Comparison of ENCODE assay signal across 8 cellular contexts in genomic region chr5:136082390-136083193, GRCh38. TPM values are rescaled to one million over a fixed set of nuclear protein-coding genes. Genes with fewer than 3 reads are reported as not detected.
DNase-seq lines count a peak whose midpoint lies in the region; ATAC-seq, FAIRE-seq and TF ChIP-seq lines count a peak whose summit lies in the region.

No MANE protein-coding gene starts in this region.

- H3K4me3 Mint-ChIP-seq in activated T-helper 2 cell treated with anti-CD3 and anti-CD28 coated beads, Interferon-gamma antibody, Interleukin-2, Interleukin-4, amounts not matched to agents 10 μg/mL and 5 μg/mL and 100 μg/mL, durations not matched to agents 14 hours and 24 hours and 36 hours (ENCODE audit: low read depth) = no peak overlapping the region

- FAIRE-seq in RCC 7860 (lab: Jason Lieb, UNC) = peak; percentile 61

- no peaks in the 10 kb centered on the region for H3K9me3 Mint-ChIP-seq in activated T-helper 2 cell treated with anti-CD3 and anti-CD28 coated beads, Interferon-gamma antibody, Interleukin-2, Interleukin-4, amounts not matched to agents 10 μg/mL and 5 μg/mL and 100 μg/mL, durations not matched to agents 14 hours and 24 hours and 36 hours

- ATAC-seq in GM19351 (IDR thresholded peaks at IDR 0.05; ENCODE audit: unreplicated experiment) (peak; percentile 33), Right ventricle myocardium inferior (peak; percentile 49)

- TF ChIP-seq CTCF in AG10803 (conservative IDR thresholded peaks at IDR 0.05; ENCODE audit: low read length) (peak; percentile 89), retinal pigment epithelial cell (conservative IDR thresholded peaks at IDR 0.05; ENCODE audit: low read depth, low read length) (peak; percentile 94)

- intact Hi-C loops in activated T-helper 2 cell treated with anti-CD3 and anti-CD28 coated beads, Interferon-gamma antibody, Interleukin-2, Interleukin-4, amounts not matched to agents 10 μg/mL and 5 μg/mL and 100 μg/mL, durations not matched to agents 14 hours and 24 hours and 36 hours (cut with micrococcal nuclease) = loop anchor here (1.0 to 2.0 kb wide), 4 partner anchors 50 to 195 kb away; partner anchors contain the start of gene SMAD5
- intact Hi-C loops in Right ventricle myocardium inferior (cut with DNase I) = loop anchor here (1.0 to 5.0 kb wide), 4 partner anchors 55 to 195 kb away; partner anchors contain the start of gene TGFBI

- H3K4me1 Mint-ChIP-seq in activated T-helper 2 cell treated with anti-CD3 and anti-CD28 coated beads, Interferon-gamma antibody, Interleukin-2, Interleukin-4, amounts not matched to agents 10 μg/mL and 5 μg/mL and 100 μg/mL, durations not matched to agents 14 hours and 24 hours and 36 hours (ENCODE audit: low read depth) = peaks cover 13% of the 10 kb centered on the region

- peak; percentile 72 for DNase-seq in AG10803 (ENCODE audit: low read depth)
- peak; percentile 63 for DNase-seq in RCC 7860 (ENCODE audit: low spot score)
- DNase-seq in activated T-helper 2 cell treated with anti-CD3 and anti-CD28 coated beads, Interferon-gamma antibody, Interleukin-2, Interleukin-4, amounts not matched to agents 10 μg/mL and 5 μg/mL and 100 μg/mL, durations not matched to agents 14 hours and 24 hours and 36 hours (ENCODE audit: low spot score) = peak; percentile 24
- DNase-seq in Right ventricle myocardium inferior (ENCODE audit: missing footprints) = peak; percentile 89
- DNase-seq in retinal pigment epithelial cell (ENCODE audit: low read depth) = peak; percentile 30
- no peak for DNase-seq in NCI-H526 treated with DMSO at 0.1 percent for 48 hours (lab: John Stamatoyannopoulos, UW)
- no peak for DNase-seq in cerebellar nuclear complex (lab: John Stamatoyannopoulos, UW)

- H3K36me3 Mint-ChIP-seq in activated T-helper 2 cell treated with anti-CD3 and anti-CD28 coated beads, Interferon-gamma antibody, Interleukin-2, Interleukin-4, amounts not matched to agents 10 μg/mL and 5 μg/mL and 100 μg/mL, durations not matched to agents 14 hours and 24 hours and 36 hours (ENCODE audit: low read depth) = no peaks in the 10 kb centered on the region

- H3K27me3 Mint-ChIP-seq in activated T-helper 2 cell treated with anti-CD3 and anti-CD28 coated beads, Interferon-gamma antibody, Interleukin-2, Interleukin-4, amounts not matched to agents 10 μg/mL and 5 μg/mL and 100 μg/mL, durations not matched to agents 14 hours and 24 hours and 36 hours (ENCODE audit: low read depth) = peaks cover 56% of the 10 kb centered on the region

- H3K4me3 ChIP-seq in AG10803 (ENCODE audit: low read length) (no peak overlapping the region), retinal pigment epithelial cell (ENCODE audit: low read length) (no peak overlapping the region)

- H3K27ac Mint-ChIP-seq in activated T-helper 2 cell treated with anti-CD3 and anti-CD28 coated beads, Interferon-gamma antibody, Interleukin-2, Interleukin-4, amounts not matched to agents 10 μg/mL and 5 μg/mL and 100 μg/mL, durations not matched to agents 14 hours and 24 hours and 36 hours = no peak overlapping the region

RNA-seq across cellular contexts. Expression of gene SMAD5, which starts 50.1 kb away (rescaled TPM):
- total RNA-seq in activated T-helper 2 cell treated with anti-CD3 and anti-CD28 coated beads, Interferon-gamma antibody, Interleukin-2, Interleukin-4, amounts not matched to agents 10 μg/mL and 5 μg/mL and 100 μg/mL, durations not matched to agents 14 hours and 24 hours and 36 hours = 19.7 and 21.7 TPM in 2 replicates
- 42.0 TPM for total RNA-seq in Right ventricle myocardium inferior

RNA-seq across cellular contexts. Expression of gene TGFBI, which starts 53.8 kb away (rescaled TPM):
- not detected in 2 replicates for total RNA-seq in activated T-helper 2 cell treated with anti-CD3 and anti-CD28 coated beads, Interferon-gamma antibody, Interleukin-2, Interleukin-4, amounts not matched to agents 10 μg/mL and 5 μg/mL and 100 μg/mL, durations not matched to agents 14 hours and 24 hours and 36 hours
- total RNA-seq in Right ventricle myocardium inferior = 66.5 TPM

Comparison
In these comparisons a context has a peak if more than half of its experiments do, and no peak if none do; other contexts are left out.
1. DNase-seq: peak in AG10803 (single experiment), RCC 7860 (single experiment), activated T-helper 2 cell treated with anti-CD3 and anti-CD28 coated beads, Interferon-gamma antibody, Interleukin-2, Interleukin-4, amounts not matched to agents 10 μg/mL and 5 μg/mL and 100 μg/mL, durations not matched to agents 14 hours and 24 hours and 36 hours (single experiment), Right ventricle myocardium inferior (single experiment) and retinal pigment epithelial cell (single experiment); none in NCI-H526 treated with DMSO at 0.1 percent for 48 hours (single experiment) and cerebellar nuclear complex (0 of 2).
2. RNA of gene TGFBI, which starts 53.8 kb away (total RNA-seq): 66.5 TPM in Right ventricle myocardium inferior (single experiment); not detected in activated T-helper 2 cell treated with anti-CD3 and anti-CD28 coated beads, Interferon-gamma antibody, Interleukin-2, Interleukin-4, amounts not matched to agents 10 μg/mL and 5 μg/mL and 100 μg/mL, durations not matched to agents 14 hours and 24 hours and 36 hours; every median in the first group is over 10 times any median in the second.